1 cellular context compared by ENCODE assay signal in the genomic region with DNA sequence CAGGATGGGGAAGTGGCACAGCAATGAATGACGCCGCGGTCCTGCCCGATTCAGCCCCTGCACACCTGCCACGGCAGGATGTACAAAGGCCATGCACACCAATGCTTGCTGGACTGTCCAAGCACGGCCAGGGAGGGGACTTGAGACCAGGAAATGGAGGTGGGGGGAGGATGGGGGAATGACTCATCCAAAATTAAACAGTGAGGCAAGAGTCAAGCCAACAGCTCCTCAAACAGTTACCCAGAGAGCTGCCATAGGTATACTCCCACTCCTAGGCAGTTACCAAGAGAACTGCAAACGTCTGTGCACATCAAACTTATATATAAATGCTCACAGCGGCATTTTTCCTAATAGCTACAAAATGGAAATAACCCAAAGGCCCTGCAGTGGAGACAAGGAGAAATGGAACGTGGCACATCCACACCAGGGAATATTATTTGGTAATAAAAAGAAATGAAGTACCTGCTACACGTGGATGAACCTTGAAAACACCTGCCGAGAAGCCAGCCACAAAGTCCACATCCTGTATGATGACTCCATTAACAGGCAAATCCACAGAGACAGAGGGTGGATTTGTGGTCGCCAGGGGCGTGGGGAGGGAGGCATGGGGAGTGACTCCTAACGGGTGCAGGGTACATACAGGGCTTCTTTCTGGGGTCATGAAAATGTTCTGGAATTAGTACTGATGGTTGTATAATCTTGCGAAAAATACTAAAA.
TF ChIP-seq lines count a peak whose summit lies in the region.

No MANE protein-coding gene starts in this region.

TF ChIP-seq in K562, 482 proteins besides CTCF, POLR2A, EP300 and RAD21 (continued from another document and continues in another):
- peak; percentile 83; the same call in 1 of the 2 replicates for TF ChIP-seq ZKSCAN8 (CRISPR knock-in tag; IDR thresholded peaks at IDR 0.05)
- TF ChIP-seq, protein P1, sequence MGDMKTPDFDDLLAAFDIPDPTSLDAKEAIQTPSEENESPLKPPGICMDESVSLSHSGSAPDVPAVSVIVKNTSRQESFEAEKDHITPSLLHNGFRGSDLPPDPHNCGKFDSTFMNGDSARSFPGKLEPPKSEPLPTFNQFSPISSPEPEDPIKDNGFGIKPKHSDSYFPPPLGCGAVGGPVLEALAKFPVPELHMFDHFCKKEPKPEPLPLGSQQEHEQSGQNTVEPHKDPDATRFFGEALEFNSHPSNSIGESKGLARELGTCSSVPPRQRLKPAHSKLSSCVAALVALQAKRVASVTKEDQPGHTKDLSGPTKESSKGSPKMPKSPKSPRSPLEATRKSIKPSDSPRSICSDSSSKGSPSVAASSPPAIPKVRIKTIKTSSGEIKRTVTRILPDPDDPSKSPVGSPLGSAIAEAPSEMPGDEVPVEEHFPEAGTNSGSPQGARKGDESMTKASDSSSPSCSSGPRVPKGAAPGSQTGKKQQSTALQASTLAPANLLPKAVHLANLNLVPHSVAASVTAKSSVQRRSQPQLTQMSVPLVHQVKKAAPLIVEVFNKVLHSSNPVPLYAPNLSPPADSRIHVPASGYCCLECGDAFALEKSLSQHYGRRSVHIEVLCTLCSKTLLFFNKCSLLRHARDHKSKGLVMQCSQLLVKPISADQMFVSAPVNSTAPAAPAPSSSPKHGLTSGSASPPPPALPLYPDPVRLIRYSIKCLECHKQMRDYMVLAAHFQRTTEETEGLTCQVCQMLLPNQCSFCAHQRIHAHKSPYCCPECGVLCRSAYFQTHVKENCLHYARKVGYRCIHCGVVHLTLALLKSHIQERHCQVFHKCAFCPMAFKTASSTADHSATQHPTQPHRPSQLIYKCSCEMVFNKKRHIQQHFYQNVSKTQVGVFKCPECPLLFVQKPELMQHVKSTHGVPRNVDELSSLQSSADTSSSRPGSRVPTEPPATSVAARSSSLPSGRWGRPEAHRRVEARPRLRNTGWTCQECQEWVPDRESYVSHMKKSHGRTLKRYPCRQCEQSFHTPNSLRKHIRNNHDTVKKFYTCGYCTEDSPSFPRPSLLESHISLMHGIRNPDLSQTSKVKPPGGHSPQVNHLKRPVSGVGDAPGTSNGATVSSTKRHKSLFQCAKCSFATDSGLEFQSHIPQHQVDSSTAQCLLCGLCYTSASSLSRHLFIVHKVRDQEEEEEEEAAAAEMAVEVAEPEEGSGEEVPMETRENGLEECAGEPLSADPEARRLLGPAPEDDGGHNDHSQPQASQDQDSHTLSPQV (IDR thresholded peaks at IDR 0.05), result peak; percentile 93
- TF ChIP-seq MCM2 (IDR thresholded peaks at IDR 0.05; ENCODE audit: low read depth), result no peak
- no peak for TF ChIP-seq ZNF507 (tag; conservative IDR thresholded peaks at IDR 0.05)
- peak; percentile 38 for TF ChIP-seq RBBP5 (IDR thresholded peaks at IDR 0.05; ENCODE audit: borderline replicate concordance, insufficient read depth, low read length, poor library complexity, severe bottlenecking)
- TF ChIP-seq HNRNPK (IDR thresholded peaks at IDR 0.05; ENCODE audit: low read depth, low read length, poor library complexity, severe bottlenecking), result no peak
- TF ChIP-seq, protein P2, sequence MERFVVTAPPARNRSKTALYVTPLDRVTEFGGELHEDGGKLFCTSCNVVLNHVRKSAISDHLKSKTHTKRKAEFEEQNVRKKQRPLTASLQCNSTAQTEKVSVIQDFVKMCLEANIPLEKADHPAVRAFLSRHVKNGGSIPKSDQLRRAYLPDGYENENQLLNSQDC (CRISPR knock-in tag; IDR thresholded peaks at IDR 0.05), result no peak
- TF ChIP-seq FOSL1 (tag; conservative IDR thresholded peaks at IDR 0.05), result peak; percentile 99
- TF ChIP-seq, protein P3, sequence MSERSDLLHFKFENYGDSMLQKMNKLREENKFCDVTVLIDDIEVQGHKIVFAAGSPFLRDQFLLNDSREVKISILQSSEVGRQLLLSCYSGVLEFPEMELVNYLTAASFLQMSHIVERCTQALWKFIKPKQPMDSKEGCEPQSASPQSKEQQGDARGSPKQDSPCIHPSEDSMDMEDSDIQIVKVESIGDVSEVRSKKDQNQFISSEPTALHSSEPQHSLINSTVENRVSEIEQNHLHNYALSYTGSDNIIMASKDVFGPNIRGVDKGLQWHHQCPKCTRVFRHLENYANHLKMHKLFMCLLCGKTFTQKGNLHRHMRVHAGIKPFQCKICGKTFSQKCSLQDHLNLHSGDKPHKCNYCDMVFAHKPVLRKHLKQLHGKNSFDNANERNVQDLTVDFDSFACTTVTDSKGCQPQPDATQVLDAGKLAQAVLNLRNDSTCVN (CRISPR knock-in tag; IDR thresholded peaks at IDR 0.05), result no peak
- peak; percentile 88 for TF ChIP-seq ZNF316 (IDR thresholded peaks at IDR 0.05)
- peak; percentile 24; the same call in 1 of the 2 replicates for TF ChIP-seq L3MBTL2 (IDR thresholded peaks at IDR 0.05)
- TF ChIP-seq, protein P4, sequence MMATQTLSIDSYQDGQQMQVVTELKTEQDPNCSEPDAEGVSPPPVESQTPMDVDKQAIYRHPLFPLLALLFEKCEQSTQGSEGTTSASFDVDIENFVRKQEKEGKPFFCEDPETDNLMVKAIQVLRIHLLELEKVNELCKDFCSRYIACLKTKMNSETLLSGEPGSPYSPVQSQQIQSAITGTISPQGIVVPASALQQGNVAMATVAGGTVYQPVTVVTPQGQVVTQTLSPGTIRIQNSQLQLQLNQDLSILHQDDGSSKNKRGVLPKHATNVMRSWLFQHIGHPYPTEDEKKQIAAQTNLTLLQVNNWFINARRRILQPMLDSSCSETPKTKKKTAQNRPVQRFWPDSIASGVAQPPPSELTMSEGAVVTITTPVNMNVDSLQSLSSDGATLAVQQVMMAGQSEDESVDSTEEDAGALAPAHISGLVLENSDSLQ (IDR thresholded peaks at IDR 0.05), result peak; percentile 21
- no peak for TF ChIP-seq ETV6 (IDR thresholded peaks at IDR 0.05; ENCODE audit: borderline replicate concordance in 1 of 2, low read depth in 2 of 2, low read length in 1 of 2)
- no peak for TF ChIP-seq ETV6 (CRISPR knock-in tag; IDR thresholded peaks at IDR 0.05; ENCODE audit: borderline replicate concordance)
- no peak for TF ChIP-seq U2AF2 (optimal IDR thresholded peaks at IDR 0.05; ENCODE audit: low read depth, low read length)
- TF ChIP-seq TBP (optimal IDR thresholded peaks at IDR 0.05; ENCODE audit: low read depth, low read length), result peak; percentile 35
- no peak for TF ChIP-seq FOXM1 (IDR thresholded peaks at IDR 0.05; ENCODE audit: low read depth)
- TF ChIP-seq FOXM1 (CRISPR knock-in tag; IDR thresholded peaks at IDR 0.05; ENCODE audit: low read depth), result no peak
- 0 out of 2 replicates have a peak, but pooled peaks have one; percentile 27 for TF ChIP-seq NCOA1 (IDR thresholded peaks at IDR 0.05; ENCODE audit: low read depth)
- peak; percentile 86 for TF ChIP-seq ETV1 (tag; conservative IDR thresholded peaks at IDR 0.05; ENCODE audit: low read depth)
- TF ChIP-seq, protein P5, sequence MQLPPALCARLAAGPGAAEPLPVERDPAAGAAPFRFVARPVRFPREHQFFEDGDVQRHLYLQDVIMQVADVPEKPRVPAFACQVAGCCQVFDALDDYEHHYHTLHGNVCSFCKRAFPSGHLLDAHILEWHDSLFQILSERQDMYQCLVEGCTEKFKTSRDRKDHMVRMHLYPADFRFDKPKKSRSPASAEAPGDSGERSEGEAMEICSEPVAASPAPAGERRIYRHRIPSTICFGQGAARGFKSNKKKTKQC (CRISPR knock-in tag; IDR thresholded peaks at IDR 0.05), result no peak
- TF ChIP-seq MYNN (IDR thresholded peaks at IDR 0.05), result peak; percentile 61; the same call in 1 of the 2 replicates
- TF ChIP-seq MYNN (CRISPR knock-in tag; IDR thresholded peaks at IDR 0.05), result no peak
- TF ChIP-seq, protein P6, sequence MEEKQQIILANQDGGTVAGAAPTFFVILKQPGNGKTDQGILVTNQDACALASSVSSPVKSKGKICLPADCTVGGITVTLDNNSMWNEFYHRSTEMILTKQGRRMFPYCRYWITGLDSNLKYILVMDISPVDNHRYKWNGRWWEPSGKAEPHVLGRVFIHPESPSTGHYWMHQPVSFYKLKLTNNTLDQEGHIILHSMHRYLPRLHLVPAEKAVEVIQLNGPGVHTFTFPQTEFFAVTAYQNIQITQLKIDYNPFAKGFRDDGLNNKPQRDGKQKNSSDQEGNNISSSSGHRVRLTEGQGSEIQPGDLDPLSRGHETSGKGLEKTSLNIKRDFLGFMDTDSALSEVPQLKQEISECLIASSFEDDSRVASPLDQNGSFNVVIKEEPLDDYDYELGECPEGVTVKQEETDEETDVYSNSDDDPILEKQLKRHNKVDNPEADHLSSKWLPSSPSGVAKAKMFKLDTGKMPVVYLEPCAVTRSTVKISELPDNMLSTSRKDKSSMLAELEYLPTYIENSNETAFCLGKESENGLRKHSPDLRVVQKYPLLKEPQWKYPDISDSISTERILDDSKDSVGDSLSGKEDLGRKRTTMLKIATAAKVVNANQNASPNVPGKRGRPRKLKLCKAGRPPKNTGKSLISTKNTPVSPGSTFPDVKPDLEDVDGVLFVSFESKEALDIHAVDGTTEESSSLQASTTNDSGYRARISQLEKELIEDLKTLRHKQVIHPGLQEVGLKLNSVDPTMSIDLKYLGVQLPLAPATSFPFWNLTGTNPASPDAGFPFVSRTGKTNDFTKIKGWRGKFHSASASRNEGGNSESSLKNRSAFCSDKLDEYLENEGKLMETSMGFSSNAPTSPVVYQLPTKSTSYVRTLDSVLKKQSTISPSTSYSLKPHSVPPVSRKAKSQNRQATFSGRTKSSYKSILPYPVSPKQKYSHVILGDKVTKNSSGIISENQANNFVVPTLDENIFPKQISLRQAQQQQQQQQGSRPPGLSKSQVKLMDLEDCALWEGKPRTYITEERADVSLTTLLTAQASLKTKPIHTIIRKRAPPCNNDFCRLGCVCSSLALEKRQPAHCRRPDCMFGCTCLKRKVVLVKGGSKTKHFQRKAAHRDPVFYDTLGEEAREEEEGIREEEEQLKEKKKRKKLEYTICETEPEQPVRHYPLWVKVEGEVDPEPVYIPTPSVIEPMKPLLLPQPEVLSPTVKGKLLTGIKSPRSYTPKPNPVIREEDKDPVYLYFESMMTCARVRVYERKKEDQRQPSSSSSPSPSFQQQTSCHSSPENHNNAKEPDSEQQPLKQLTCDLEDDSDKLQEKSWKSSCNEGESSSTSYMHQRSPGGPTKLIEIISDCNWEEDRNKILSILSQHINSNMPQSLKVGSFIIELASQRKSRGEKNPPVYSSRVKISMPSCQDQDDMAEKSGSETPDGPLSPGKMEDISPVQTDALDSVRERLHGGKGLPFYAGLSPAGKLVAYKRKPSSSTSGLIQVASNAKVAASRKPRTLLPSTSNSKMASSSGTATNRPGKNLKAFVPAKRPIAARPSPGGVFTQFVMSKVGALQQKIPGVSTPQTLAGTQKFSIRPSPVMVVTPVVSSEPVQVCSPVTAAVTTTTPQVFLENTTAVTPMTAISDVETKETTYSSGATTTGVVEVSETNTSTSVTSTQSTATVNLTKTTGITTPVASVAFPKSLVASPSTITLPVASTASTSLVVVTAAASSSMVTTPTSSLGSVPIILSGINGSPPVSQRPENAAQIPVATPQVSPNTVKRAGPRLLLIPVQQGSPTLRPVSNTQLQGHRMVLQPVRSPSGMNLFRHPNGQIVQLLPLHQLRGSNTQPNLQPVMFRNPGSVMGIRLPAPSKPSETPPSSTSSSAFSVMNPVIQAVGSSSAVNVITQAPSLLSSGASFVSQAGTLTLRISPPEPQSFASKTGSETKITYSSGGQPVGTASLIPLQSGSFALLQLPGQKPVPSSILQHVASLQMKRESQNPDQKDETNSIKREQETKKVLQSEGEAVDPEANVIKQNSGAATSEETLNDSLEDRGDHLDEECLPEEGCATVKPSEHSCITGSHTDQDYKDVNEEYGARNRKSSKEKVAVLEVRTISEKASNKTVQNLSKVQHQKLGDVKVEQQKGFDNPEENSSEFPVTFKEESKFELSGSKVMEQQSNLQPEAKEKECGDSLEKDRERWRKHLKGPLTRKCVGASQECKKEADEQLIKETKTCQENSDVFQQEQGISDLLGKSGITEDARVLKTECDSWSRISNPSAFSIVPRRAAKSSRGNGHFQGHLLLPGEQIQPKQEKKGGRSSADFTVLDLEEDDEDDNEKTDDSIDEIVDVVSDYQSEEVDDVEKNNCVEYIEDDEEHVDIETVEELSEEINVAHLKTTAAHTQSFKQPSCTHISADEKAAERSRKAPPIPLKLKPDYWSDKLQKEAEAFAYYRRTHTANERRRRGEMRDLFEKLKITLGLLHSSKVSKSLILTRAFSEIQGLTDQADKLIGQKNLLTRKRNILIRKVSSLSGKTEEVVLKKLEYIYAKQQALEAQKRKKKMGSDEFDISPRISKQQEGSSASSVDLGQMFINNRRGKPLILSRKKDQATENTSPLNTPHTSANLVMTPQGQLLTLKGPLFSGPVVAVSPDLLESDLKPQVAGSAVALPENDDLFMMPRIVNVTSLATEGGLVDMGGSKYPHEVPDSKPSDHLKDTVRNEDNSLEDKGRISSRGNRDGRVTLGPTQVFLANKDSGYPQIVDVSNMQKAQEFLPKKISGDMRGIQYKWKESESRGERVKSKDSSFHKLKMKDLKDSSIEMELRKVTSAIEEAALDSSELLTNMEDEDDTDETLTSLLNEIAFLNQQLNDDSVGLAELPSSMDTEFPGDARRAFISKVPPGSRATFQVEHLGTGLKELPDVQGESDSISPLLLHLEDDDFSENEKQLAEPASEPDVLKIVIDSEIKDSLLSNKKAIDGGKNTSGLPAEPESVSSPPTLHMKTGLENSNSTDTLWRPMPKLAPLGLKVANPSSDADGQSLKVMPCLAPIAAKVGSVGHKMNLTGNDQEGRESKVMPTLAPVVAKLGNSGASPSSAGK (IDR thresholded peaks at IDR 0.05), result peak; percentile 11; the same call in 1 of the 2 replicates
- TF ChIP-seq, protein P7, sequence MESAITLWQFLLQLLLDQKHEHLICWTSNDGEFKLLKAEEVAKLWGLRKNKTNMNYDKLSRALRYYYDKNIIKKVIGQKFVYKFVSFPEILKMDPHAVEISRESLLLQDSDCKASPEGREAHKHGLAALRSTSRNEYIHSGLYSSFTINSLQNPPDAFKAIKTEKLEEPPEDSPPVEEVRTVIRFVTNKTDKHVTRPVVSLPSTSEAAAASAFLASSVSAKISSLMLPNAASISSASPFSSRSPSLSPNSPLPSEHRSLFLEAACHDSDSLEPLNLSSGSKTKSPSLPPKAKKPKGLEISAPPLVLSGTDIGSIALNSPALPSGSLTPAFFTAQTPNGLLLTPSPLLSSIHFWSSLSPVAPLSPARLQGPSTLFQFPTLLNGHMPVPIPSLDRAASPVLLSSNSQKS (CRISPR knock-in tag; IDR thresholded peaks at IDR 0.05), result no peak
- TF ChIP-seq, protein P8, sequence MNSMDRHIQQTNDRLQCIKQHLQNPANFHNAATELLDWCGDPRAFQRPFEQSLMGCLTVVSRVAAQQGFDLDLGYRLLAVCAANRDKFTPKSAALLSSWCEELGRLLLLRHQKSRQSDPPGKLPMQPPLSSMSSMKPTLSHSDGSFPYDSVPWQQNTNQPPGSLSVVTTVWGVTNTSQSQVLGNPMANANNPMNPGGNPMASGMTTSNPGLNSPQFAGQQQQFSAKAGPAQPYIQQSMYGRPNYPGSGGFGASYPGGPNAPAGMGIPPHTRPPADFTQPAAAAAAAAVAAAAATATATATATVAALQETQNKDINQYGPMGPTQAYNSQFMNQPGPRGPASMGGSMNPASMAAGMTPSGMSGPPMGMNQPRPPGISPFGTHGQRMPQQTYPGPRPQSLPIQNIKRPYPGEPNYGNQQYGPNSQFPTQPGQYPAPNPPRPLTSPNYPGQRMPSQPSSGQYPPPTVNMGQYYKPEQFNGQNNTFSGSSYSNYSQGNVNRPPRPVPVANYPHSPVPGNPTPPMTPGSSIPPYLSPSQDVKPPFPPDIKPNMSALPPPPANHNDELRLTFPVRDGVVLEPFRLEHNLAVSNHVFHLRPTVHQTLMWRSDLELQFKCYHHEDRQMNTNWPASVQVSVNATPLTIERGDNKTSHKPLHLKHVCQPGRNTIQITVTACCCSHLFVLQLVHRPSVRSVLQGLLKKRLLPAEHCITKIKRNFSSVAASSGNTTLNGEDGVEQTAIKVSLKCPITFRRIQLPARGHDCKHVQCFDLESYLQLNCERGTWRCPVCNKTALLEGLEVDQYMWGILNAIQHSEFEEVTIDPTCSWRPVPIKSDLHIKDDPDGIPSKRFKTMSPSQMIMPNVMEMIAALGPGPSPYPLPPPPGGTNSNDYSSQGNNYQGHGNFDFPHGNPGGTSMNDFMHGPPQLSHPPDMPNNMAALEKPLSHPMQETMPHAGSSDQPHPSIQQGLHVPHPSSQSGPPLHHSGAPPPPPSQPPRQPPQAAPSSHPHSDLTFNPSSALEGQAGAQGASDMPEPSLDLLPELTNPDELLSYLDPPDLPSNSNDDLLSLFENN (IDR thresholded peaks at IDR 0.05; ENCODE audit: low read depth in 2 of 2, low read length in 2 of 2), result peak in 1 of 2 experiments; percentile 12; a peak in 1 of 4 replicates
- peak in 1 of 2 experiments; percentile 87; a peak in 1 of 4 replicates for TF ChIP-seq KDM4B (IDR thresholded peaks at IDR 0.05; ENCODE audit: borderline replicate concordance in 2 of 2, low read depth in 1 of 2)
